15 cellular contexts compared by ENCODE assay signal in the genomic region with DNA sequence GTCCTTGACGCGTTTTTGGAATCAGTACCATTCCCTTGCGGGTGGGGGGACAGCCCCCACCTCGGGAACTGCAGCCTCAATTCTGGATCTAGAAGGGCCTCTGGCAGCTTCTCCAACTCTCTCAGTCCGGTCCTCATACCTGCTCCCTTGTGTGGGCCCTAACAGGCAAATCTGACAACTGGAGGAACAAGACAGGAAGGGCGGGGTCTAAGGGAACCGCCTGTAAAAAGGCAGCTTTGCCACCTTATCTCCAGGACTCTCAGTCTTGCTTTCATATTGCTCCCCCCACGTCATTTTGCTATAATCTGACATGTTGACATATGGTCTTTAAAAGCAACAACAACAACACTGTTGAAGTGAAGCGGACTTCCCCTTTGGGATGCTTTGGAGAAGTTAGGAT. TPM values are rescaled to one million over a fixed set of nuclear protein-coding genes. Genes with fewer than 3 reads are reported as not detected.
A peak's percentile ranks its signal among the peaks of the same experiment; 100 is the strongest.
DNase-seq lines count a peak whose midpoint lies in the region; ATAC-seq lines count a peak whose summit lies in the region.
"Had no signal": no experiment of that assay in that cellular context is flagged by ENCODE, and none has a peak within 500 bp of the region (broad histone marks: within the 10 kb centered on the region; RNA-seq: fewer than 3 reads in every experiment).

No MANE protein-coding gene starts in this region.

- ATAC-seq in activated naive CD8-positive, alpha-beta T cell treated with anti-CD3 and anti-CD28 coated beads, Interleukin-2, amount 50 U/mL, for 24 hours = no peak
- ATAC-seq in T-cell (replicated peaks in 1 of 4) (no peak), GM19397 (IDR thresholded peaks at IDR 0.05; ENCODE audit: unreplicated experiment) (no peak), GM19463 (IDR thresholded peaks at IDR 0.05; ENCODE audit: unreplicated experiment) (no peak), left colon (no peak)

- no peak for DNase-seq in activated naive CD8-positive, alpha-beta T cell treated with anti-CD3 and anti-CD28 coated beads, Interleukin-2, amount 50 U/mL, for 24 hours
- DNase-seq in T-cell (no peak), ACHN (no peak), left colon (no peak)
- DNase-seq: DND-41, lower lobe of right lung, pancreas had no signal

- H3K9ac ChIP-seq in iPS-20b (ENCODE audit: low read depth, low read length) = no peak overlapping the region; the same call in 1 of the 2 replicates

- no peaks in the 10 kb centered on the region for H3K36me3 ChIP-seq in iPS-20b (ENCODE audit: insufficient read depth, low read depth, low read length)
- H3K36me3 ChIP-seq: lower lobe of right lung, pancreas, SJSA1 had no signal

- intact Hi-C loops in left colon (cut with DNase I, micrococcal nuclease) = no loop called here

- CTCF ChIA-PET in T-cell (lab: Charles Lee) = no interaction called here

- H3K9me3 Mint-ChIP-seq in activated naive CD8-positive, alpha-beta T cell (ENCODE audit: low read depth) = no peaks in the 10 kb centered on the region
- no peaks in the 10 kb centered on the region for H3K9me3 Mint-ChIP-seq in activated naive CD8-positive, alpha-beta T cell treated with anti-CD3 and anti-CD28 coated beads, Interleukin-2, amount 50 U/mL, for 24 hours
- no peaks in the 10 kb centered on the region for H3K9me3 Mint-ChIP-seq in T-cell

- peaks cover 1% of the 10 kb centered on the region for H3K27me3 Mint-ChIP-seq in activated naive CD8-positive, alpha-beta T cell
- peaks cover 6% of the 10 kb centered on the region for H3K27me3 Mint-ChIP-seq in activated naive CD8-positive, alpha-beta T cell treated with anti-CD3 and anti-CD28 coated beads, Interleukin-2, amount 50 U/mL, for 24 hours
- peaks cover 3 to 26% of the 10 kb centered on the region in 2 donors for H3K27me3 Mint-ChIP-seq in T-cell

- H3K9me3 ChIP-seq in iPS-20b (ENCODE audit: insufficient read depth, low read depth, low read length) = no peaks in the 10 kb centered on the region
- H3K9me3 ChIP-seq: lower lobe of right lung, pancreas, SJSA1 had no signal

- H3K27ac ChIP-seq in iPS-20b (ENCODE audit: low read length) = no peak overlapping the region
- H3K27ac ChIP-seq: lower lobe of right lung, pancreas, SJSA1 had no signal

- H3K4me3 Mint-ChIP-seq in activated naive CD8-positive, alpha-beta T cell = peak overlapping the region; percentile 72
- no peak overlapping the region for H3K4me3 Mint-ChIP-seq in activated naive CD8-positive, alpha-beta T cell treated with anti-CD3 and anti-CD28 coated beads, Interleukin-2, amount 50 U/mL, for 24 hours
- peak overlapping the region; percentile 49 to 71 (median 50) for H3K4me3 Mint-ChIP-seq in T-cell

- POLR2A ChIA-PET in T-cell (lab: Charles Lee) = no interaction called here

- H3K4me1 Mint-ChIP-seq in activated naive CD8-positive, alpha-beta T cell (ENCODE audit: low read depth) = peaks cover 6% of the 10 kb centered on the region
- peaks cover 5% of the 10 kb centered on the region for H3K4me1 Mint-ChIP-seq in activated naive CD8-positive, alpha-beta T cell treated with anti-CD3 and anti-CD28 coated beads, Interleukin-2, amount 50 U/mL, for 24 hours
- H3K4me1 Mint-ChIP-seq in T-cell = peaks cover 9 to 12% (median 10%) of the 10 kb centered on the region in 3 donors

- peak overlapping the region; percentile 79; the same call in 1 of the 2 replicates for H3K4me3 ChIP-seq in iPS-20b (ENCODE audit: low read length)
- H3K4me3 ChIP-seq: SJSA1 had no signal

- H3K27ac Mint-ChIP-seq in activated naive CD8-positive, alpha-beta T cell = no peak overlapping the region
- no peak overlapping the region for H3K27ac Mint-ChIP-seq in activated naive CD8-positive, alpha-beta T cell treated with anti-CD3 and anti-CD28 coated beads, Interleukin-2, amount 50 U/mL, for 24 hours
- H3K27ac Mint-ChIP-seq in T-cell = no peak overlapping the region

- in situ Hi-C loops in ACHN (cut with HindIII; ENCODE audit: low pct_ligation_motif_present, low pct_unique_long_range_greater_than_20kb, low sequenced_read_pairs) = no loop called here

- H3K36me3 Mint-ChIP-seq in activated naive CD8-positive, alpha-beta T cell = no peaks in the 10 kb centered on the region
- H3K36me3 Mint-ChIP-seq in activated naive CD8-positive, alpha-beta T cell treated with anti-CD3 and anti-CD28 coated beads, Interleukin-2, amount 50 U/mL, for 24 hours (ENCODE audit: low read depth) = no peaks in the 10 kb centered on the region
- no peaks in the 10 kb centered on the region for H3K36me3 Mint-ChIP-seq in T-cell

- peaks cover 28% of the 10 kb centered on the region for H3K27me3 ChIP-seq in iPS-20b (ENCODE audit: insufficient read depth, low read length)
- H3K27me3 ChIP-seq: pancreas had no signal

- peaks cover 10% of the 10 kb centered on the region; the same call in 1 of the 2 replicates for H3K4me1 ChIP-seq in iPS-20b (ENCODE audit: insufficient read depth, low read length)
- H3K4me1 ChIP-seq: pancreas had no signal

RNA-seq across cellular contexts. Expression of gene CHRNB4, which starts 0.9 kb away (rescaled TPM):
- total RNA-seq in T-cell (not detected), left colon (under 1 TPM in 1 of 2 donors, not detected in 1; 0.25 TPM)
- total RNA-seq: cardiac septum, H4, lower lobe of right lung, SJSA1 had no signal

RNA-seq across cellular contexts. Expression of gene CHRNA3, which starts 21.1 kb away (rescaled TPM):
- total RNA-seq in T-cell (not detected), left colon (1 to 10 TPM; 4.2 to 4.6 TPM)
- total RNA-seq: SJSA1, skeletal muscle tissue had no signal

Comparison
In these comparisons a context has a peak if more than half of its experiments do, and no peak if none do; other contexts are left out.
1. RNA of gene CHRNA3, which starts 21.1 kb away (total RNA-seq): 4.2 to 4.6 TPM in left colon; not detected in T-cell; every median in the first group is over 4 times any median in the second.